ENCODE assay signal across 8 cellular contexts in the genomic region with DNA sequence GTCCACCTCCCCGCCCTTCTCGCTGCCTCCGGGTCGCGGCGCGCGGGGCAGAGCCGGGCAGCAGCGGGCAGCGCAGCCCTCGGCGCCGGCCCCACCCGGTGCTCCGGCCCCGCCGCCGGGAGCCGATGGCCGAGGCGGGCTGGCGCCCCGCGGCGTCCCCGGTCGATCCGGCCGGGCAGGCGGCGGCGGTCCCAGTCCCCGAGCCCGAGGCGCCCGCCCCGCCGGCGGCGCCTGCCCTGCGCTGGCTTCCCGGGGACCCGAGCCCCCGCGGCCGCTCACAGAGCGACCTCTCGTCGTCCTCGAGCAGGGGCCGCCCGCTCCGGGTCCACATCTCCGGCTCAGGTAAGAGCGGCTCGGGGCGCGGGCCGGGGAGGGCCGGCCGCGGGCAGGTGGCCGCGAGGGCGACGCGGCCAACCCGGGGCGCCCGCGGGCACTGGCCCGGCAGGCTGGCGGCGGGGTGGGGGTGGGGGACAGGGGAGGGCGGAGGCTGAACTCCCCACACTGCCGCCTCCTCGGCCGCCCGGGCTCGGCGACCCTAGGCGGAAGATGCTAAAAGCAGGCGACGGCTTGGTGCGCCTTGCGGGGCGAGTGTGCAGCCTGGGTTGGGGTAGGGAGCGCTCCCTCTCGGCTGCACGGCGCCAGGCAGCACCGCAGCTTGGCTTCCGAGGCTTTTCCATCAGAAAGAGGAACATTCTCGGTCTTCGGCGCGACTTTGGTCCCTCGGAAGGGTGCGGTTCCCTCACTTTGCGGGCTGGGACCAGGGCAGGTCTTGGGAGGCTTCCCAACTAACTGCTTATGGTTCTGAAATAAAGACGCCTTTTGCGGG. TPM values are rescaled to one million over a fixed set of nuclear protein-coding genes. Genes with fewer than 3 reads are reported as not detected.
A peak's percentile ranks its signal among the peaks of the same experiment; 100 is the strongest.
DNase-seq lines count a peak whose midpoint lies in the region; ATAC-seq and TF ChIP-seq lines count a peak whose summit lies in the region.

No MANE protein-coding gene starts in this region.

- H3K27me3 Mint-ChIP-seq in CD4-positive, CD25-positive, alpha-beta regulatory T cell, result no peaks in the 10 kb centered on the region
- no peaks in the 10 kb centered on the region for H3K27me3 Mint-ChIP-seq in activated naive CD4-positive, alpha-beta T cell treated with anti-CD3 and anti-CD28 coated beads, Interleukin-2, amount 10 ng/mL, durations not matched to agents 7 days and 5 days

- H3K9me3 Mint-ChIP-seq in CD4-positive, CD25-positive, alpha-beta regulatory T cell, result peaks cover 0 to 1% (median 0%) of the 10 kb centered on the region in 7 donors
- H3K9me3 Mint-ChIP-seq in activated naive CD4-positive, alpha-beta T cell treated with anti-CD3 and anti-CD28 coated beads, Interleukin-2, amount 10 ng/mL, durations not matched to agents 7 days and 5 days, result no peaks in the 10 kb centered on the region

- no peak for TF ChIP-seq CTCF in omental fat pad (IDR thresholded peaks at IDR 0.05)

- CTCF ChIA-PET in activated naive CD4-positive, alpha-beta T cell treated with anti-CD3 and anti-CD28 coated beads, Interleukin-2, amount 10 ng/mL, durations not matched to agents 7 days and 5 days (lab: Charles Lee), result interaction anchor here (0.6 to 4.9 kb wide), 4 partner anchors 9 to 24 kb away, joined by 3 to 53 read pairs (median 4); a partner anchor contains a TSS

- peak overlapping the region; percentile 82 for H3K27ac ChIP-seq in CD4-positive, CD25-positive, alpha-beta regulatory T cell (ENCODE audit: insufficient read depth, low read length, poor library complexity, severe bottlenecking)

- H3K27ac Mint-ChIP-seq in CD4-positive, CD25-positive, alpha-beta regulatory T cell, result peak overlapping the region; percentile 92 to 98 (median 92)
- peak overlapping the region; percentile 91 for H3K27ac Mint-ChIP-seq in activated naive CD4-positive, alpha-beta T cell treated with anti-CD3 and anti-CD28 coated beads, Interleukin-2, amount 10 ng/mL, durations not matched to agents 7 days and 5 days

- H3K4me1 Mint-ChIP-seq in CD4-positive, CD25-positive, alpha-beta regulatory T cell, result peaks cover 12 to 54% (median 41%) of the 10 kb centered on the region in 4 donors
- peaks cover 53% of the 10 kb centered on the region for H3K4me1 Mint-ChIP-seq in activated naive CD4-positive, alpha-beta T cell treated with anti-CD3 and anti-CD28 coated beads, Interleukin-2, amount 10 ng/mL, durations not matched to agents 7 days and 5 days

- peaks cover 54% of the 10 kb centered on the region for H3K4me1 ChIP-seq in CD4-positive, CD25-positive, alpha-beta regulatory T cell (ENCODE audit: control insufficient read depth, insufficient read depth, low read length, poor library complexity, severe bottlenecking)

- in situ Hi-C loops in SK-MEL-5 (cut with HindIII; ENCODE audit: low pct_unique_long_range_greater_than_20kb, low sequenced_read_pairs), result no loop called here

- H3K36me3 Mint-ChIP-seq in CD4-positive, CD25-positive, alpha-beta regulatory T cell, result no peaks in the 10 kb centered on the region
- H3K36me3 Mint-ChIP-seq in activated naive CD4-positive, alpha-beta T cell treated with anti-CD3 and anti-CD28 coated beads, Interleukin-2, amount 10 ng/mL, durations not matched to agents 7 days and 5 days, result peaks cover 2% of the 10 kb centered on the region

- no peaks in the 10 kb centered on the region for H3K9me3 ChIP-seq in CD4-positive, CD25-positive, alpha-beta regulatory T cell (ENCODE audit: control insufficient read depth in 2 of 2, low read length in 2 of 2)

- peak overlapping the region; percentile 91 for H3K4me3 ChIP-seq in CD4-positive, CD25-positive, alpha-beta regulatory T cell (ENCODE audit: low read depth, low read length)

- H3K36me3 ChIP-seq in CD4-positive, CD25-positive, alpha-beta regulatory T cell (ENCODE audit: control insufficient read depth, insufficient read depth, low read length), result no peaks in the 10 kb centered on the region

- H3K4me3 Mint-ChIP-seq in CD4-positive, CD25-positive, alpha-beta regulatory T cell, result peak overlapping the region; percentile 79 to 95 (median 92)
- peak overlapping the region; percentile 82 for H3K4me3 Mint-ChIP-seq in activated naive CD4-positive, alpha-beta T cell treated with anti-CD3 and anti-CD28 coated beads, Interleukin-2, amount 10 ng/mL, durations not matched to agents 7 days and 5 days

- H3K27me3 ChIP-seq in CD4-positive, CD25-positive, alpha-beta regulatory T cell (ENCODE audit: control insufficient read depth, insufficient read depth, low read length), result no peaks in the 10 kb centered on the region

- ATAC-seq in CD4-positive, CD25-positive, alpha-beta regulatory T cell (ENCODE audit: low read depth in 2 of 2), result peak; percentile 60 to 67
- peak; percentile 58 for ATAC-seq in GM19467 (IDR thresholded peaks at IDR 0.05; ENCODE audit: unreplicated experiment)
- peak; percentile 58 for ATAC-seq in HG03571 (IDR thresholded peaks at IDR 0.05; ENCODE audit: unreplicated experiment)
- ATAC-seq in omental fat pad (ENCODE audit: low FRiP score), result peak; percentile 75

- DNase-seq in CD4-positive, CD25-positive, alpha-beta regulatory T cell, result peak; percentile 41 to 79 (median 50)
- peak; percentile 34 for DNase-seq in SK-MEL-5 (ENCODE audit: low read depth, low spot score)
- peak; percentile 79 for DNase-seq in activated naive CD4-positive, alpha-beta T cell treated with anti-CD3 and anti-CD28 coated beads, Interleukin-2, amount 10 ng/mL, durations not matched to agents 7 days and 5 days
- peak; percentile 70 for DNase-seq in glomerular visceral epithelial cell (ENCODE audit: extremely low spot score)
- DNase-seq in omental fat pad (ENCODE audit: low spot score), result no peak
- peak; percentile 63 for DNase-seq in ureter (ENCODE audit: low spot score)

RNA-seq across cellular contexts. Expression of a gene that starts 25.6 kb away (rescaled TPM):
- 6.1 TPM for total RNA-seq in CD4-positive, CD25-positive, alpha-beta regulatory T cell
- polyA plus RNA-seq in CD4-positive, CD25-positive, alpha-beta regulatory T cell, result 10 to 100 TPM; 14.1 to 23.6 (median 22.2) TPM
- total RNA-seq in SK-MEL-5 (2014; rRNA removed; shearing (Covaris generic)), result 42.1 and 44.7 TPM in 2 replicates
- 40.1 and 47.4 TPM in 2 replicates for polyA plus RNA-seq in SK-MEL-5 (2015; cell fraction: cytosol; rRNA removed)
- 12.2 and 22.3 TPM in 2 replicates for polyA plus RNA-seq in SK-MEL-5 (2015; cell fraction: nucleus; rRNA removed)
- 10 to 100 TPM; 29.8 to 41.8 (median 36.8) TPM for total RNA-seq in omental fat pad
- total RNA-seq in ureter, result 60.7 TPM
